In the genomic region with DNA sequence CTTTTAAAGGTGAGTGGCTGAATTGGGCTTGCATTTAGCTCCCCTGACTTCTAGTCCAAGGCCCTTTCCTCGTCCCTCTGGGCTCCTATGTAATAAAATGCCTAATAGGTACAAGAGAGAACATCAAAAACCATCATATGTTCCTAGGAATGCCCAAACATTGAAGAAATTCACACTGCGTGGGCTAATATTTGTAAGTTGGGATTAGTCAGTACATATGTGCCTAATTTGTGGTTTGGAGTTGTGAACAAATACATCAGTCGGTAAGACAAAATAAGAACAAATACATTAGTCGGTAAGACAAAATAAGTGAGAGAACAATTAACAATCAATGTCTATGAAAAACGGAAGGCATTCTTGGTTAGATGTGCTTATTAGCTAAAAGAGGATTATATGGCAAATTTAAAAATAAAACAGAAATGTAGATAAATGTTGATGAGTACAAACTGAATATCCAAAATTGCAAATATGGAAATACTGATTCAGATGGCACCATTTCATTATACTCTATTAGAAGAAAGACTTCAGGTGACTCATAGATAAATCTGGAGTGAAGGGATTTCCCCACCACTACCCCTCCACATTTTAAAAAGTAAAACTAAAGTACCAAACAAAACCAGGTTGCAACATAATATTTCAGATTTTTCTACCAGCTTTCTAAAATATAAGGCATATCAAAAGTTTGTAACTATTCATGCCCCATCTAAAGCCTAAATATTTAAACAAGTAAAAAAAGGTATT, we compare ENCODE assay signal across 3 cellular contexts.
TF ChIP-seq lines count a peak whose summit lies in the region.

No MANE protein-coding gene starts in this region.

TF ChIP-seq in GM12878, 131 proteins besides CTCF, POLR2A, EP300 and RAD21:
- TF ChIP-seq USF2 (IDR thresholded peaks at IDR 0.05; ENCODE audit: borderline replicate concordance, low read depth, low read length) (no peak), SMAD5 (IDR thresholded peaks at IDR 0.05; ENCODE audit: low read depth) (no peak), JUNB (IDR thresholded peaks at IDR 0.05) (no peak), SIN3A (IDR thresholded peaks at IDR 0.05; ENCODE audit: low read depth, low read length) (no peak), POU2F2 (IDR thresholded peaks at IDR 0.05; ENCODE audit: borderline replicate concordance, low read depth, low read length) (no peak), RBBP5 (conservative IDR thresholded peaks at IDR 0.05) (no peak), PKNOX1 (IDR thresholded peaks at IDR 0.05) (no peak), ZBED1 (IDR thresholded peaks at IDR 0.05; ENCODE audit: borderline replicate concordance) (no peak)
- TF ChIP-seq, protein P1, sequence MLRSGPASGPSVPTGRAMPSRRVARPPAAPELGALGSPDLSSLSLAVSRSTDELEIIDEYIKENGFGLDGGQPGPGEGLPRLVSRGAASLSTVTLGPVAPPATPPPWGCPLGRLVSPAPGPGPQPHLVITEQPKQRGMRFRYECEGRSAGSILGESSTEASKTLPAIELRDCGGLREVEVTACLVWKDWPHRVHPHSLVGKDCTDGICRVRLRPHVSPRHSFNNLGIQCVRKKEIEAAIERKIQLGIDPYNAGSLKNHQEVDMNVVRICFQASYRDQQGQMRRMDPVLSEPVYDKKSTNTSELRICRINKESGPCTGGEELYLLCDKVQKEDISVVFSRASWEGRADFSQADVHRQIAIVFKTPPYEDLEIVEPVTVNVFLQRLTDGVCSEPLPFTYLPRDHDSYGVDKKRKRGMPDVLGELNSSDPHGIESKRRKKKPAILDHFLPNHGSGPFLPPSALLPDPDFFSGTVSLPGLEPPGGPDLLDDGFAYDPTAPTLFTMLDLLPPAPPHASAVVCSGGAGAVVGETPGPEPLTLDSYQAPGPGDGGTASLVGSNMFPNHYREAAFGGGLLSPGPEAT (IDR thresholded peaks at IDR 0.05; ENCODE audit: low read depth): no peak
- TF ChIP-seq, protein P2, sequence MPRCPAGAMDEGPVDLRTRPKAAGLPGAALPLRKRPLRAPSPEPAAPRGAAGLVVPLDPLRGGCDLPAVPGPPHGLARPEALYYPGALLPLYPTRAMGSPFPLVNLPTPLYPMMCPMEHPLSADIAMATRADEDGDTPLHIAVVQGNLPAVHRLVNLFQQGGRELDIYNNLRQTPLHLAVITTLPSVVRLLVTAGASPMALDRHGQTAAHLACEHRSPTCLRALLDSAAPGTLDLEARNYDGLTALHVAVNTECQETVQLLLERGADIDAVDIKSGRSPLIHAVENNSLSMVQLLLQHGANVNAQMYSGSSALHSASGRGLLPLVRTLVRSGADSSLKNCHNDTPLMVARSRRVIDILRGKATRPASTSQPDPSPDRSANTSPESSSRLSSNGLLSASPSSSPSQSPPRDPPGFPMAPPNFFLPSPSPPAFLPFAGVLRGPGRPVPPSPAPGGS (IDR thresholded peaks at IDR 0.05; ENCODE audit: borderline replicate concordance, insufficient read depth, low read depth, low read length, poor library complexity, severe bottlenecking): no peak

TF ChIP-seq in HepG2, 621 proteins besides CTCF, POLR2A, EP300 and RAD21:
- TF ChIP-seq SAP130 (CRISPR knock-in tag; IDR thresholded peaks at IDR 0.05; ENCODE audit: low read depth) (no peak), MIXL1 (CRISPR knock-in tag; IDR thresholded peaks at IDR 0.05) (no peak), ZNF747 (CRISPR knock-in tag; IDR thresholded peaks at IDR 0.05; ENCODE audit: borderline replicate concordance) (no peak), GPN1 (CRISPR knock-in tag; IDR thresholded peaks at IDR 0.05; ENCODE audit: borderline replicate concordance) (no peak), HCFC1 (IDR thresholded peaks at IDR 0.05; ENCODE audit: low read depth, low read length) (no peak), ZNF572 (CRISPR knock-in tag; IDR thresholded peaks at IDR 0.05) (no peak), ZNF672 (CRISPR knock-in tag; IDR thresholded peaks at IDR 0.05) (no peak), FOXA1 (IDR thresholded peaks at IDR 0.05) (no peak), FOXA1 (CRISPR knock-in tag; IDR thresholded peaks at IDR 0.05) (no peak), ZZZ3 (CRISPR knock-in tag; IDR thresholded peaks at IDR 0.05; ENCODE audit: borderline replicate concordance) (no peak), ZNF260 (CRISPR knock-in tag; IDR thresholded peaks at IDR 0.05; ENCODE audit: borderline replicate concordance, low read depth) (no peak), ZNF770 (CRISPR knock-in tag; IDR thresholded peaks at IDR 0.05) (no peak), ZNF883 (CRISPR knock-in tag; IDR thresholded peaks at IDR 0.05; ENCODE audit: not compliant biosample characterization) (no peak), SRF (IDR thresholded peaks at IDR 0.05; ENCODE audit: low read depth, low read length) (no peak)
- TF ChIP-seq, protein P3, sequence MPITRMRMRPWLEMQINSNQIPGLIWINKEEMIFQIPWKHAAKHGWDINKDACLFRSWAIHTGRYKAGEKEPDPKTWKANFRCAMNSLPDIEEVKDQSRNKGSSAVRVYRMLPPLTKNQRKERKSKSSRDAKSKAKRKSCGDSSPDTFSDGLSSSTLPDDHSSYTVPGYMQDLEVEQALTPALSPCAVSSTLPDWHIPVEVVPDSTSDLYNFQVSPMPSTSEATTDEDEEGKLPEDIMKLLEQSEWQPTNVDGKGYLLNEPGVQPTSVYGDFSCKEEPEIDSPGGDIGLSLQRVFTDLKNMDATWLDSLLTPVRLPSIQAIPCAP (CRISPR knock-in tag; IDR thresholded peaks at IDR 0.05; ENCODE audit: low read depth): no peak
- TF ChIP-seq, protein P4, sequence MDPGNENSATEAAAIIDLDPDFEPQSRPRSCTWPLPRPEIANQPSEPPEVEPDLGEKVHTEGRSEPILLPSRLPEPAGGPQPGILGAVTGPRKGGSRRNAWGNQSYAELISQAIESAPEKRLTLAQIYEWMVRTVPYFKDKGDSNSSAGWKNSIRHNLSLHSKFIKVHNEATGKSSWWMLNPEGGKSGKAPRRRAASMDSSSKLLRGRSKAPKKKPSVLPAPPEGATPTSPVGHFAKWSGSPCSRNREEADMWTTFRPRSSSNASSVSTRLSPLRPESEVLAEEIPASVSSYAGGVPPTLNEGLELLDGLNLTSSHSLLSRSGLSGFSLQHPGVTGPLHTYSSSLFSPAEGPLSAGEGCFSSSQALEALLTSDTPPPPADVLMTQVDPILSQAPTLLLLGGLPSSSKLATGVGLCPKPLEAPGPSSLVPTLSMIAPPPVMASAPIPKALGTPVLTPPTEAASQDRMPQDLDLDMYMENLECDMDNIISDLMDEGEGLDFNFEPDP (CRISPR knock-in tag; conservative IDR thresholded peaks at IDR 0.05): no peak
TF ChIP-seq in HepG2: peak in this region for 0.

TF ChIP-seq in WTC11, 78 proteins besides CTCF, POLR2A, EP300 and RAD21:
- TF ChIP-seq ATF2 (CRISPR knock-in tag; IDR thresholded peaks at IDR 0.05; ENCODE audit: borderline replicate concordance, low read depth) (no peak), ZMAT4 (CRISPR knock-in tag; IDR thresholded peaks at IDR 0.05) (no peak), NR3C1 (CRISPR knock-in tag; conservative IDR thresholded peaks at IDR 0.05; ENCODE audit: low read depth) (no peak)
